8 cellular contexts compared by ENCODE assay signal in the genomic region with DNA sequence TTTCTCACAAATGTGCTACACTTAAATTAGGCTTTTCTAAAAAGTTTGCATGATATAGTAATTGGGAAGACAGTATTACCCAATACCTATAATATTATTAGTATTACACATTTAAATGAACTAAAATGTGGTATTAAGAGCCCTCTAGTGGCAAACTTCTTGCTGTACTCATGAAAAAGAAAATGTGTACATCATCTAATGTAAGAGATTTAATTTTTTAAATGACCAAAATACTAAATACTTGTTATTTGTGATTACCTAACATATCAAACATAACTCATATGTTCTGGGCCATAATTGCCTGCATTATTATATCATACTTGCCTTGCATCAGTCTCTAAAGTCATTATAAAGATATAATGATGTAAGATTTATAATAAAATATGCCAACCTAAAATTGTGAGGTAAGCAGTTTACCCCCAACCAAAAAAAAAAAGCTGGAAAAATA.
DNase-seq lines count a peak whose midpoint lies in the region; ATAC-seq, FAIRE-seq and TF ChIP-seq lines count a peak whose summit lies in the region.

No MANE protein-coding gene starts in this region.

- H3K27me3 Mint-ChIP-seq in naive B cell, result no peaks in the 10 kb centered on the region

- TF ChIP-seq POLR2A in H54 (IDR thresholded peaks at IDR 0.05; ENCODE audit: low read depth, low read length), result no peak

- H3K27ac Mint-ChIP-seq in naive B cell, result no peak overlapping the region

- ATAC-seq in naive B cell (ENCODE audit: low read depth in 2 of 2) (peak in 1 of 2 donors; percentile 44), HG03565 (IDR thresholded peaks at IDR 0.05; ENCODE audit: unreplicated experiment) (no peak)

- TF ChIP-seq CTCF in AG09309 (IDR thresholded peaks at IDR 0.05; ENCODE audit: control insufficient read depth, insufficient read depth, low read depth, low read length, missing control alignments), result peak; percentile 40

- no peak overlapping the region for H3K4me3 ChIP-seq in AG09309 (ENCODE audit: control insufficient read depth, low read depth, low read length)

- no peak overlapping the region for H3K4me3 Mint-ChIP-seq in naive B cell

- no peaks in the 10 kb centered on the region for H3K36me3 Mint-ChIP-seq in naive B cell

- DNase-seq in AG09309 (ENCODE audit: low read depth), result peak; percentile 23
- peak; percentile 75 for DNase-seq in HCEC 1CT
- peak; percentile 43 for DNase-seq in NCI-H82 treated with DMSO at 0.1 percent for 48 hours (lab: John Stamatoyannopoulos, UW; ENCODE audit: unreplicated experiment)
- peak; percentile 53 for DNase-seq in dedifferentiated amniotic fluid mesenchymal stem cell (ENCODE audit: extremely low spot score)
- DNase-seq in naive B cell, result peak; percentile 36
- no peak for DNase-seq in activated effector memory CD4-positive, alpha-beta T cell treated with Interleukin-2 at 50 U/mL for 16 hours
- no peak for DNase-seq in H54 (ENCODE audit: insufficient read length, low spot score)

- peaks cover 5 to 6% (median 6%) of the 10 kb centered on the region in 3 donors for H3K4me1 Mint-ChIP-seq in naive B cell

- H3K9me3 Mint-ChIP-seq in naive B cell, result no peaks in the 10 kb centered on the region

- no peak for FAIRE-seq in H54 (lab: Jason Lieb, UNC)

Comparison
In these comparisons a context has a peak if more than half of its experiments do, and no peak if none do; other contexts are left out.
1. DNase-seq: peak in AG09309 (single experiment), HCEC 1CT (single experiment), NCI-H82 treated with DMSO at 0.1 percent for 48 hours (single experiment), dedifferentiated amniotic fluid mesenchymal stem cell (single experiment) and naive B cell (single experiment); none in activated effector memory CD4-positive, alpha-beta T cell treated with Interleukin-2 at 50 U/mL for 16 hours (single experiment) and H54 (single experiment).